Comparison of ENCODE assay signal across 1 cellular context in the genomic region with DNA sequence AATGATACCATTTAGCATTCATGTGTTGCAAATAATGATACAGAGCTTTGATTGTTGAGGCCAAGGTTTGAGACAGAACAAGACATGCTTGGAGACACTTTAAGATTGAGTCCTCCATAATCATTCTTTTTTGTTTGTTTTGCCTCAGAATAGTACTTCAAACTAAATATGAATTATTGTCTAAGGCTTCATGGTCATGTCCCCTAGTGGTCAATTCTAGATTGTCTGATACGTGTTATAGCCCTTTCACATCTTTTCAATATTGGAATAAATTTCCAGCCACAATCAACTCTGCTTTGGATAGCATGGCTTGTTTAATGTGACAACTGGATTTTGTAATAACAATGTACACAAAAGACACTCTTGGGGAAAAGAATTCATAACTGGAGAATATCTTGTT.
TF ChIP-seq lines count a peak whose summit lies in the region.

No MANE protein-coding gene starts in this region.

TF ChIP-seq in IMR-90, 13 proteins besides CTCF, POLR2A, EP300 and RAD21 (continued from another document):
- TF ChIP-seq, protein P1, sequence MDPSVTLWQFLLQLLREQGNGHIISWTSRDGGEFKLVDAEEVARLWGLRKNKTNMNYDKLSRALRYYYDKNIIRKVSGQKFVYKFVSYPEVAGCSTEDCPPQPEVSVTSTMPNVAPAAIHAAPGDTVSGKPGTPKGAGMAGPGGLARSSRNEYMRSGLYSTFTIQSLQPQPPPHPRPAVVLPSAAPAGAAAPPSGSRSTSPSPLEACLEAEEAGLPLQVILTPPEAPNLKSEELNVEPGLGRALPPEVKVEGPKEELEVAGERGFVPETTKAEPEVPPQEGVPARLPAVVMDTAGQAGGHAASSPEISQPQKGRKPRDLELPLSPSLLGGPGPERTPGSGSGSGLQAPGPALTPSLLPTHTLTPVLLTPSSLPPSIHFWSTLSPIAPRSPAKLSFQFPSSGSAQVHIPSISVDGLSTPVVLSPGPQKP (IDR thresholded peaks at IDR 0.05; ENCODE audit: borderline replicate concordance, low read depth, low read length): no peak
- TF ChIP-seq CEBPB (IDR thresholded peaks at IDR 0.05; ENCODE audit: low read depth, low read length) (no peak), RFX5 (IDR thresholded peaks at IDR 0.05; ENCODE audit: low read depth, low read length) (no peak), SMC3 (IDR thresholded peaks at IDR 0.05; ENCODE audit: low read depth, low read length) (no peak), CHD1 (IDR thresholded peaks at IDR 0.05; ENCODE audit: low read depth, low read length) (no peak)
